35 cellular contexts compared by ENCODE assay signal in the genomic region with DNA sequence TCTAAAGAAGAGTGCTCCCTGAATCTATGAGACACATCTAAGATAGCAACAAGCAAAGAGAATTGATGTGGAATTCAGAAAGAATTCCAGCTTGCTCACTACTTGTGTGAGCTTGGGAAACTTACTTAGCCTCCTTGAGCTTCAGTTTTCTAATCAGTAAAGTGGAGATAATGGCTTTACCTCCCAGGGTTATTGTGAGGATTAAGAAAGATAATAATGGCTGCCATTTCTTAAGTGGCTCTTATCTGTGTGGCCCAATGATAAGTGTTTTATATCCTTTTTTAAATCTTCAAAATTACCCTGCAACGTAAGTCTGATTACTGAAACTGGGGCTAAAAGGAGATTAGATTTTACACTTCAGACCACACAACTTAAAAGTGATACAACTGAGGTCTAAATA.
"Had no signal": no experiment of that assay in that cellular context is flagged by ENCODE, and none has a peak within 500 bp of the region (broad histone marks: within the 10 kb centered on the region; RNA-seq: fewer than 3 reads in every experiment).

No MANE protein-coding gene starts in this region.

- H3K27ac ChIP-seq: ascending aorta, RWPE1, VCaP had no signal

- H3K27me3 Mint-ChIP-seq: activated CD4-positive, alpha-beta T cell treated with anti-CD3 and anti-CD28 coated beads, Interleukin-2, amount 10 ng/mL, durations not matched to agents 24 days and 14 days; activated CD8-positive, alpha-beta T cell treated with anti-CD3 and anti-CD28 coated beads for 36 hours; activated naive CD4-positive, alpha-beta T cell treated with anti-CD3 and anti-CD28 coated beads, Interleukin-2, amount 50 U/mL, for 24 hours; activated naive CD8-positive, alpha-beta T cell treated with anti-CD3 and anti-CD28 coated beads, Interleukin-2, amount 10 ng/mL, durations not matched to agents 7 days and 5 days; IgD-negative memory B cell had no signal

- H3K4me1 Mint-ChIP-seq: activated CD4-positive, alpha-beta T cell treated with anti-CD3 and anti-CD28 coated beads, Interleukin-2, amount 10 ng/mL, durations not matched to agents 24 days and 14 days; activated naive CD4-positive, alpha-beta T cell treated with anti-CD3 and anti-CD28 coated beads, Interleukin-2, amount 50 U/mL, for 24 hours; activated naive CD8-positive, alpha-beta T cell treated with anti-CD3 and anti-CD28 coated beads, Interleukin-2, amount 10 ng/mL, durations not matched to agents 7 days and 5 days; IgD-negative memory B cell had no signal

- H3K9me3 Mint-ChIP-seq: activated CD4-positive, alpha-beta T cell treated with anti-CD3 and anti-CD28 coated beads, Interleukin-2, amount 10 ng/mL, durations not matched to agents 24 days and 14 days; activated naive CD4-positive, alpha-beta T cell treated with anti-CD3 and anti-CD28 coated beads, Interleukin-2, amount 50 U/mL, for 24 hours; activated naive CD8-positive, alpha-beta T cell treated with anti-CD3 and anti-CD28 coated beads, Interleukin-2, amount 10 ng/mL, durations not matched to agents 7 days and 5 days; activated T-helper 2 cell treated with anti-CD3 and anti-CD28 coated beads, Interferon-gamma antibody, Interleukin-2, Interleukin-4, amounts not matched to agents 10 μg/mL and 5 μg/mL and 100 μg/mL, durations not matched to agents 14 hours and 24 hours and 36 hours; IgD-negative memory B cell had no signal

- ATAC-seq: activated CD8-positive, alpha-beta T cell treated with anti-CD3 and anti-CD28 coated beads for 36 hours; PC-3; Right ventricle myocardium inferior; SK-N-SH treated with all-trans-retinoic acid at 6 μM for 48 hours had no signal

- H3K27ac Mint-ChIP-seq: activated CD4-positive, alpha-beta T cell treated with anti-CD3 and anti-CD28 coated beads, Interleukin-2, amount 10 ng/mL, durations not matched to agents 24 days and 14 days; activated CD8-positive, alpha-beta T cell treated with anti-CD3 and anti-CD28 coated beads for 36 hours; activated naive CD4-positive, alpha-beta T cell treated with anti-CD3 and anti-CD28 coated beads, Interleukin-2, amount 50 U/mL, for 24 hours; activated naive CD8-positive, alpha-beta T cell treated with anti-CD3 and anti-CD28 coated beads, Interleukin-2, amount 10 ng/mL, durations not matched to agents 7 days and 5 days; activated T-helper 2 cell treated with anti-CD3 and anti-CD28 coated beads, Interferon-gamma antibody, Interleukin-2, Interleukin-4, amounts not matched to agents 10 μg/mL and 5 μg/mL and 100 μg/mL, durations not matched to agents 14 hours and 24 hours and 36 hours; IgD-negative memory B cell had no signal

- H3K36me3 ChIP-seq: ascending aorta had no signal

- H3K9me3 ChIP-seq: ascending aorta had no signal

- H3K27me3 ChIP-seq: ascending aorta had no signal

- H3K36me3 Mint-ChIP-seq: activated naive CD4-positive, alpha-beta T cell treated with anti-CD3 and anti-CD28 coated beads, Interleukin-2, amount 50 U/mL, for 24 hours; activated naive CD8-positive, alpha-beta T cell treated with anti-CD3 and anti-CD28 coated beads, Interleukin-2, amount 10 ng/mL, durations not matched to agents 7 days and 5 days; IgD-negative memory B cell had no signal

- H3K4me3 ChIP-seq: ascending aorta had no signal

- H3K4me3 Mint-ChIP-seq: activated CD4-positive, alpha-beta T cell treated with anti-CD3 and anti-CD28 coated beads, Interleukin-2, amount 10 ng/mL, durations not matched to agents 24 days and 14 days; activated CD8-positive, alpha-beta T cell treated with anti-CD3 and anti-CD28 coated beads for 36 hours; activated naive CD4-positive, alpha-beta T cell treated with anti-CD3 and anti-CD28 coated beads, Interleukin-2, amount 50 U/mL, for 24 hours; activated naive CD8-positive, alpha-beta T cell treated with anti-CD3 and anti-CD28 coated beads, Interleukin-2, amount 10 ng/mL, durations not matched to agents 7 days and 5 days; IgD-negative memory B cell had no signal

- H3K4me1 ChIP-seq: ascending aorta had no signal

- DNase-seq: activated CD4-positive, alpha-beta T cell treated with anti-CD3 and anti-CD28 coated beads, Interleukin-2, amount 10 ng/mL, durations not matched to agents 24 days and 14 days; activated CD4-positive, alpha-beta T cell treated with anti-CD3 and anti-CD28 coated beads, Interleukin-2, amount 50 U/mL, for 4 hours; activated CD4-positive, CD25-positive, alpha-beta regulatory T cell; activated CD8-positive, alpha-beta T cell treated with anti-CD3 and anti-CD28 coated beads for 36 hours; activated gamma-delta T cell; activated naive CD4-positive, alpha-beta T cell treated with Interleukin-2 at 50 U/mL for 16 hours; activated naive CD8-positive, alpha-beta T cell treated with anti-CD3 and anti-CD28 coated beads, Interleukin-2, amount 10 ng/mL, durations not matched to agents 7 days and 5 days; activated T-cell treated with anti-CD3 and anti-CD28 coated beads, Interleukin-2, amount 50 U/mL, for 1 hour; amygdala; caudate nucleus; cerebellar nuclear complex; Karpas-422; KBM-7; NCI-H1105; NCI-H1417 treated with DMSO at 0.1 percent for 48 hours; NCI-H187 treated with DMSO at 0.1 percent for 48 hours; NCI-H2081 treated with DMSO at 0.1 percent for 48 hours; NCI-H2171; NCI-H510A; NCI-H69; NK-92 treated with Interleukin-12 subunit alpha and Interleukin-12 subunit beta, amount 100 ng/mL, for 24 hours; PC-3; SIG-M5; SW 1271; T-helper 1 cell; T-helper 2 cell; T-helper 9 cell had no signal
